ENCODE assay signal across 2 cellular contexts in the genomic region with DNA sequence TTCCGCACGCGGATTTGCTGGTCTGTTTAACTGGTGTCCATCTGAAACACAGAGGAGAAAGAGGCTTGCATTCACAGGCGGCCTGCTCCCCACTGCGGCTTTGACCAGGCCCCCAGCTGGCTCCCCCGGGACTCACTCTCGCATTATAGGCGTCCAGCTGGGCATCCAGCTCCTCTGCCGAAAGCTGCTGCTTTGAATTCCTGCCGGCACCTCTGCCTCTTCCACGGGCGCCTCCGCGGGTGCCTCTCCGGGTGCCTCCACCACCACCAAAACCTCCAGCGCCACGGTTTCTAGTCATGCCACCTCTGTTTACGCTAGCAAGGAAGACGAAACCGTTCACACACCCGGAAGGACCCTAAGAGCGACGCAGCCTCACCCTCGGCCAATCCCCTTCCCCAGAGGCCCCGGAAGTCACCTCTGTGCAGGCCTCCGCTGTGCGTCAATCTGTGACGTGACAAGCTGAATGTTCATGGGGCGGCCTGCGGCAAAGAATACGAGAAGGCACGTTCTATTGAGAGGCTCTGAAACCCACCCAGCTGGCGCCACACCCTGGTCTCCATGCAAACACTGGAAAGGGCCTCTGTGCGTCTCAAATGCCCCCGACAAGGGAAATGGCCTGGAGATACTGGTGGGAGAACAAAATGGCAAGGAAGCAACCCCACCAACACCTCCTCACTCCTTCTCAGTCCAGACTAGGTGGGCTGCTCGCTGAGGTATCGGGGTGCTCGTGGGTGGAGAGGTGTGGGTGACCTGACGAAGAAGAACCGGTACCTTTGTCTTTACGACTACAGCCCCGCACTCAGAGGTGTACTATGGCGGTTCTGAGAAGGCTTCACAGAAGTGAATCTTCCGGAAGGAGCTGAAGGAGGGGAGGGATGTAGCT.
TF ChIP-seq lines count a peak whose summit lies in the region.

No MANE protein-coding gene starts in this region.

TF ChIP-seq in SK-N-SH, 30 proteins besides CTCF, POLR2A, EP300 and RAD21 (continued from another document):
- no peak for TF ChIP-seq USF2 (IDR thresholded peaks at IDR 0.05; ENCODE audit: borderline replicate concordance, low read depth, low read length)

TF ChIP-seq in SK-N-SH treated with all-trans-retinoic acid at 6 μM for 48 hours, 23 proteins besides CTCF, POLR2A, EP300 and RAD21 (continued from another document):
- TF ChIP-seq, protein P1, sequence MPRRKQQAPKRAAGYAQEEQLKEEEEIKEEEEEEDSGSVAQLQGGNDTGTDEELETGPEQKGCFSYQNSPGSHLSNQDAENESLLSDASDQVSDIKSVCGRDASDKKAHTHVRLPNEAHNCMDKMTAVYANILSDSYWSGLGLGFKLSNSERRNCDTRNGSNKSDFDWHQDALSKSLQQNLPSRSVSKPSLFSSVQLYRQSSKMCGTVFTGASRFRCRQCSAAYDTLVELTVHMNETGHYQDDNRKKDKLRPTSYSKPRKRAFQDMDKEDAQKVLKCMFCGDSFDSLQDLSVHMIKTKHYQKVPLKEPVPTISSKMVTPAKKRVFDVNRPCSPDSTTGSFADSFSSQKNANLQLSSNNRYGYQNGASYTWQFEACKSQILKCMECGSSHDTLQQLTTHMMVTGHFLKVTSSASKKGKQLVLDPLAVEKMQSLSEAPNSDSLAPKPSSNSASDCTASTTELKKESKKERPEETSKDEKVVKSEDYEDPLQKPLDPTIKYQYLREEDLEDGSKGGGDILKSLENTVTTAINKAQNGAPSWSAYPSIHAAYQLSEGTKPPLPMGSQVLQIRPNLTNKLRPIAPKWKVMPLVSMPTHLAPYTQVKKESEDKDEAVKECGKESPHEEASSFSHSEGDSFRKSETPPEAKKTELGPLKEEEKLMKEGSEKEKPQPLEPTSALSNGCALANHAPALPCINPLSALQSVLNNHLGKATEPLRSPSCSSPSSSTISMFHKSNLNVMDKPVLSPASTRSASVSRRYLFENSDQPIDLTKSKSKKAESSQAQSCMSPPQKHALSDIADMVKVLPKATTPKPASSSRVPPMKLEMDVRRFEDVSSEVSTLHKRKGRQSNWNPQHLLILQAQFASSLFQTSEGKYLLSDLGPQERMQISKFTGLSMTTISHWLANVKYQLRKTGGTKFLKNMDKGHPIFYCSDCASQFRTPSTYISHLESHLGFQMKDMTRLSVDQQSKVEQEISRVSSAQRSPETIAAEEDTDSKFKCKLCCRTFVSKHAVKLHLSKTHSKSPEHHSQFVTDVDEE (CRISPR knock-in tag; IDR thresholded peaks at IDR 0.05): no peak
- TF ChIP-seq, protein P2, sequence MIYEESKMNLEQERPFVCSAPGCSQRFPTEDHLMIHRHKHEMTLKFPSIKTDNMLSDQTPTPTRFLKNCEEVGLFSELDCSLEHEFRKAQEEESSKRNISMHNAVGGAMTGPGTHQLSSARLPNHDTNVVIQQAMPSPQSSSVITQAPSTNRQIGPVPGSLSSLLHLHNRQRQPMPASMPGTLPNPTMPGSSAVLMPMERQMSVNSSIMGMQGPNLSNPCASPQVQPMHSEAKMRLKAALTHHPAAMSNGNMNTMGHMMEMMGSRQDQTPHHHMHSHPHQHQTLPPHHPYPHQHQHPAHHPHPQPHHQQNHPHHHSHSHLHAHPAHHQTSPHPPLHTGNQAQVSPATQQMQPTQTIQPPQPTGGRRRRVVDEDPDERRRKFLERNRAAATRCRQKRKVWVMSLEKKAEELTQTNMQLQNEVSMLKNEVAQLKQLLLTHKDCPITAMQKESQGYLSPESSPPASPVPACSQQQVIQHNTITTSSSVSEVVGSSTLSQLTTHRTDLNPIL (CRISPR knock-in tag; IDR thresholded peaks at IDR 0.05; ENCODE audit: low read depth): no peak
- TF ChIP-seq POU6F1 (CRISPR knock-in tag; IDR thresholded peaks at IDR 0.05; ENCODE audit: borderline replicate concordance, low read depth) (no peak), OSR1 (CRISPR knock-in tag; IDR thresholded peaks at IDR 0.05) (no peak), ARNTL (CRISPR knock-in tag; IDR thresholded peaks at IDR 0.05; ENCODE audit: borderline replicate concordance, low read depth) (no peak), TCF4 (CRISPR knock-in tag; IDR thresholded peaks at IDR 0.05; ENCODE audit: borderline replicate concordance) (no peak), ZFP30 (CRISPR knock-in tag; IDR thresholded peaks at IDR 0.05) (no peak), ZNF70 (CRISPR knock-in tag; IDR thresholded peaks at IDR 0.05) (no peak), TOX (CRISPR knock-in tag; IDR thresholded peaks at IDR 0.05; ENCODE audit: borderline replicate concordance) (no peak), ZC3H10 (CRISPR knock-in tag; IDR thresholded peaks at IDR 0.05) (no peak), ZNF8 (CRISPR knock-in tag; IDR thresholded peaks at IDR 0.05) (no peak), CSDC2 (CRISPR knock-in tag; IDR thresholded peaks at IDR 0.05) (no peak)
